8 cellular contexts compared by ENCODE assay signal in genomic region chr7:33128631-33128989, GRCh38. TPM values are rescaled to one million over a fixed set of nuclear protein-coding genes. Genes with fewer than 3 reads are reported as not detected.
DNase-seq lines count a peak whose midpoint lies in the region; ATAC-seq and TF ChIP-seq lines count a peak whose summit lies in the region.

No MANE protein-coding gene starts in this region.

- no peak overlapping the region for H2BK5ac ChIP-seq in H9 (ENCODE audit: insufficient read length, low read length)

- H3K9ac ChIP-seq in H9 (ENCODE audit: extremely low read depth, insufficient read length, low read length) (peak overlapping the region; percentile 73), skeletal muscle satellite cell (ENCODE audit: low read depth, low read length) (peak overlapping the region; percentile 86)

- POLR2A ChIA-PET in WTC11 (lab: Charles Lee), result no interaction called here

- TF ChIP-seq CTCF in H9 (conservative IDR thresholded peaks at IDR 0.05), result no peak
- no peak for TF ChIP-seq CTCF in WTC11 (IDR thresholded peaks at IDR 0.05)
- TF ChIP-seq CTCF in glutamatergic neuron (IDR thresholded peaks at IDR 0.05; ENCODE audit: partially characterized antibody, unreplicated experiment), result no peak

- H2AK5ac ChIP-seq in H9 (ENCODE audit: insufficient read length, low read length), result no peak overlapping the region

- H3K4me1 ChIP-seq in H9 (ENCODE audit: insufficient read depth, low read length) (no peaks in the 10 kb centered on the region; the same call in 1 of the 2 replicates), skeletal muscle satellite cell (ENCODE audit: control insufficient read depth, insufficient read depth, low read length) (peaks cover 10% of the 10 kb centered on the region)

- H3K4ac ChIP-seq in H9 (ENCODE audit: low read depth, low read length), result no peak overlapping the region

- H3K4me3 ChIP-seq in skeletal muscle satellite cell (ENCODE audit: low read length), result peak overlapping the region; percentile 80

- H3K27ac ChIP-seq in H9 (ENCODE audit: insufficient read length, low read depth, low read length), result no peak overlapping the region

- no peak overlapping the region for H4K8ac ChIP-seq in H9 (replicated peaks; ENCODE audit: insufficient read length, low read depth, low read length)

- no peak overlapping the region for H3K23ac ChIP-seq in H9 (ENCODE audit: insufficient read length, low read depth, low read length)

- H2BK120ac ChIP-seq in H9 (ENCODE audit: low read depth, low read length, poor library complexity, severe bottlenecking), result no peak overlapping the region

- no peaks in the 10 kb centered on the region for H4K20me1 ChIP-seq in H9 (ENCODE audit: control insufficient read depth, insufficient read depth, insufficient read length)

- CTCF ChIA-PET in WTC11 (lab: Charles Lee), result no interaction called here

- H3K27me3 Mint-ChIP-seq in H9 (ENCODE audit: low read depth), result no peaks in the 10 kb centered on the region; the same call in 1 of the 2 replicates
- H3K27me3 Mint-ChIP-seq in WTC11 (ENCODE audit: low read depth), result peaks cover 3% of the 10 kb centered on the region
- H3K27me3 Mint-ChIP-seq in glutamatergic neuron (ENCODE audit: unreplicated experiment), result no peaks in the 10 kb centered on the region

- H3K36me3 Mint-ChIP-seq in H9 (ENCODE audit: insufficient read depth in 1 of 3, low read depth in 3 of 3) (no peaks in the 10 kb centered on the region), WTC11 (no peaks in the 10 kb centered on the region), glutamatergic neuron (ENCODE audit: unreplicated experiment) (no peaks in the 10 kb centered on the region)

- H3K36me3 ChIP-seq in skeletal muscle satellite cell (ENCODE audit: insufficient read depth, low read length), result no peaks in the 10 kb centered on the region

- no peak overlapping the region for H3K18ac ChIP-seq in H9 (ENCODE audit: insufficient read length, low read depth, low read length)

- H3K4me3 Mint-ChIP-seq in H9, result peak overlapping the region; percentile 90 to 91
- H3K4me3 Mint-ChIP-seq in WTC11, result peak overlapping the region; percentile 93
- peak overlapping the region; percentile 95 for H3K4me3 Mint-ChIP-seq in glutamatergic neuron (ENCODE audit: unreplicated experiment)

- H3K23me2 ChIP-seq in H9 (ENCODE audit: insufficient read length, low read depth, low read length, poor library complexity, severe bottlenecking), result peaks cover 7% of the 10 kb centered on the region

- H2BK15ac ChIP-seq in H9 (ENCODE audit: low read depth, low read length), result no peak overlapping the region

- H3K9me3 Mint-ChIP-seq in H9 (no peaks in the 10 kb centered on the region; a peak in 1 of 5 replicates), WTC11 (no peaks in the 10 kb centered on the region), glutamatergic neuron (ENCODE audit: unreplicated experiment) (no peaks in the 10 kb centered on the region)

- H3K4me2 ChIP-seq in H9 (ENCODE audit: insufficient read depth, insufficient read length, low read length), result peak overlapping the region; percentile 97
- peak overlapping the region; percentile 90 for H3K4me2 ChIP-seq in skeletal muscle satellite cell (ENCODE audit: low read length)

- ATAC-seq in WTC11, result no peak

- H2BK12ac ChIP-seq in H9 (ENCODE audit: insufficient read length, low read depth, low read length), result no peak overlapping the region

- H3K9me3 ChIP-seq in H9 (ENCODE audit: control insufficient read depth, low read depth, low read length), result no peaks in the 10 kb centered on the region
- H3K9me3 ChIP-seq in skeletal muscle satellite cell (replicated peaks; ENCODE audit: low read length), result no peaks in the 10 kb centered on the region

- H4K91ac ChIP-seq in H9 (ENCODE audit: insufficient read length, low read depth, low read length), result no peak overlapping the region

- no CpG with 5 or more reads among the region's 3 CpGs for WGBS in H9 (ENCODE audit: extremely low coverage, insufficient read length, low lambda C conversion rate)

- DNase-seq in H9, result no peak
- DNase-seq in WTC11 (ENCODE audit: low spot score), result no peak
- no peak for DNase-seq in glutamatergic neuron
- DNase-seq in DMS53 treated with DMSO at 0.1 percent for 48 hours (lab: John Stamatoyannopoulos, UW; ENCODE audit: unreplicated experiment), result no peak
- no peak for DNase-seq in NCI-H226
- DNase-seq in cortex of kidney (lab: John Stamatoyannopoulos, UW), result no peak
- no peak for DNase-seq in stimulated activated CD4-positive, alpha-beta T cell treated with anti-CD3 and anti-CD28 coated beads, Interleukin-2, amount 100 ng/mL, for 24 hours

- H3K4me1 Mint-ChIP-seq in H9, result peaks cover 10 to 13% of the 10 kb centered on the region in 2 experiments; a peak in 3 of 4 replicates
- peaks cover 12% of the 10 kb centered on the region for H3K4me1 Mint-ChIP-seq in WTC11
- H3K4me1 Mint-ChIP-seq in glutamatergic neuron (ENCODE audit: low read depth, unreplicated experiment), result peaks cover 4% of the 10 kb centered on the region

- H3K79me1 ChIP-seq in H9 (ENCODE audit: insufficient read depth, low read depth, low read length, poor library complexity, severe bottlenecking), result no peaks in the 10 kb centered on the region

- H3K14ac ChIP-seq in H9 (ENCODE audit: insufficient read depth, low read length), result no peak overlapping the region

- H4K5ac ChIP-seq in H9 (ENCODE audit: insufficient read length, low read depth, low read length), result no peak overlapping the region

- H3K27me3 ChIP-seq in H9 (ENCODE audit: insufficient read depth, low read length), result no peaks in the 10 kb centered on the region
- H3K27me3 ChIP-seq in skeletal muscle satellite cell (ENCODE audit: control insufficient read depth, insufficient read depth, low read length), result no peaks in the 10 kb centered on the region

- H3K27ac Mint-ChIP-seq in H9 (no peak overlapping the region; a peak in 1 of 7 replicates), WTC11 (no peak overlapping the region), glutamatergic neuron (ENCODE audit: unreplicated experiment) (no peak overlapping the region)

- H2AFZ ChIP-seq in H9 (ENCODE audit: low read length), result no peak overlapping the region

- no peak overlapping the region for H2BK20ac ChIP-seq in H9 (ENCODE audit: low read depth, low read length, poor library complexity, severe bottlenecking)

- H3K79me2 ChIP-seq in H9 (ENCODE audit: insufficient read depth, low read length), result no peaks in the 10 kb centered on the region

- H3T11ph ChIP-seq in H9 (ENCODE audit: low read length), result no peak overlapping the region

- no peak overlapping the region for H3K56ac ChIP-seq in H9 (ENCODE audit: insufficient read length, low read depth, low read length)

TF ChIP-seq in WTC11, 78 proteins besides CTCF, POLR2A, EP300 and RAD21 (continues in another document):
- TF ChIP-seq TCF7 (CRISPR knock-in tag; IDR thresholded peaks at IDR 0.05; ENCODE audit: low read depth) (no peak), ZNF121 (CRISPR knock-in tag; IDR thresholded peaks at IDR 0.05) (no peak), ZNF263 (CRISPR knock-in tag; IDR thresholded peaks at IDR 0.05; ENCODE audit: low read depth) (no peak), JAZF1 (CRISPR knock-in tag; IDR thresholded peaks at IDR 0.05) (no peak), ZNF416 (CRISPR knock-in tag; IDR thresholded peaks at IDR 0.05) (no peak), SMAD4 (CRISPR knock-in tag; IDR thresholded peaks at IDR 0.05) (no peak), ZMAT4 (CRISPR knock-in tag; IDR thresholded peaks at IDR 0.05) (no peak), AFF4 (CRISPR knock-in tag; IDR thresholded peaks at IDR 0.05; ENCODE audit: borderline replicate concordance) (no peak)

RNA-seq across cellular contexts. Expression of gene BBS9, which starts 0.8 kb away (rescaled TPM):
- 26.4 and 29.7 TPM in 2 replicates for total RNA-seq in H9 (2021)
- total RNA-seq in WTC11 (2021), result 53.8 to 59.0 TPM (median 56.6 TPM) in 3 replicates
- total RNA-seq in glutamatergic neuron (ENCODE audit: unreplicated experiment), result 21.1 TPM
- total RNA-seq in skeletal muscle satellite cell (2012; rRNA removed), result 8.9 and 12.7 TPM in 2 replicates

RNA-seq across cellular contexts. Expression of gene RP9, which starts 19.4 kb away (rescaled TPM):
- total RNA-seq in H9 (2021) (13.5 and 16.2 TPM in 2 replicates), WTC11 (2021) (10.7 to 10.9 TPM (median 10.8 TPM) in 3 replicates), glutamatergic neuron (ENCODE audit: unreplicated experiment) (26.4 TPM)
- total RNA-seq in skeletal muscle satellite cell (2012; rRNA removed), result 5.1 and 6.1 TPM in 2 replicates
